ENCODE assay signal across 1 cellular context in the genomic region with DNA sequence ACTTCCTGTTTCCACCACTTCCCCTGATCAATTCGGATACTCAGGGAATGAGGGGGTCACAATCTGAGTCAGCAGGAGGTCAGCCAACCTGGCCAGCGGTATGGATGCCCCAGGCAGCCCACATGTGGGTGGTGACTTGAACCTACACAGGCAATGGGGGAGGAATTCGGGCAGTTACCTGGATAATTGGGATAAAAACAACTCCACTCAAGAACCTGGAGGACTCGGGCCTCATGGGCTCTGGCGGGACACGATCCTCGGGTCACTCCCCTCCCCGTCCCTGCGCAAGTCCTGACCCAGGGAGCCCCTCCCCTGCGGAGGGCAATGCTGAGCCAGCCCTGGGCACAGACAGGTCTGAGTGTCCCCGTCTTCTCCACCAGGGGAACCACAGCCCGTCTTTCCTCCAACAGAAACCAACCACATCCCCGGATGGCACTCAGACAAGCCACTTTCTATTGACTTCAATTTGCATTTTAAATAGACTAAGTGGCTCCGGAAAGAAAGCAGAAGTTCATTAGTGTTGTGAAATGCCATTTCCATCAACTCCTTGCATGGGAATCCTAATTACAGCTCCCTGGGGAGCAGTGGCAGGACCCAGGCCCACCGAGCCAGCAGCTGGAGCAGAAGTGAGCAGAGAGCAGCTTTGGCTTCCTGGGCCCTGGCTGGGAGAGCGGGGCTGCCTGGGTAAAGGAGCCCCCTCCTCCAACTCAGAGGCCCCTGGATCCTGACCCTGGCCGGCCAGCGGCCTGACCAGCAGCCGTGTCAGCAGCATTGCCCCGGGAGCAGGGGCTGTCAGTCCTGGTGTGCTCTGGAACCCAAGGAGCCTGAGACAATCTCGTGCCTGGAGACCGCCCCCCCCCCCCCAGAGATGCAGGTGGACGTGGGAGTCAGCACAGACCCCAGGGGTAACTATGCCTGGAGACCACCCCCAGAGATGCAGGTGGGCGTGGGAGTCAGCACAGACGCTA.
TF ChIP-seq lines count a peak whose summit lies in the region.

No MANE protein-coding gene starts in this region.

TF ChIP-seq in H1, 55 proteins besides CTCF, POLR2A, EP300 and RAD21:
- TF ChIP-seq SRF (IDR thresholded peaks at IDR 0.05; ENCODE audit: low read depth, low read length) (no peak), MAX (IDR thresholded peaks at IDR 0.05) (no peak), JUN (IDR thresholded peaks at IDR 0.05; ENCODE audit: low read depth, low read length) (no peak), SIRT6 (IDR thresholded peaks at IDR 0.05; ENCODE audit: low read length) (no peak), SIN3A (conservative IDR thresholded peaks at IDR 0.05 in 1 of 2, IDR thresholded peaks at IDR 0.05 in 1 of 2; ENCODE audit: low read depth in 1 of 2, low read length in 2 of 2) (no peak), RFX5 (IDR thresholded peaks at IDR 0.05; ENCODE audit: borderline replicate concordance, low read depth, low read length) (no peak), KDM1A (IDR thresholded peaks at IDR 0.05; ENCODE audit: borderline replicate concordance, low read length) (no peak), TEAD4 (IDR thresholded peaks at IDR 0.05; ENCODE audit: low read depth, low read length) (no peak)
- TF ChIP-seq, protein P1, sequence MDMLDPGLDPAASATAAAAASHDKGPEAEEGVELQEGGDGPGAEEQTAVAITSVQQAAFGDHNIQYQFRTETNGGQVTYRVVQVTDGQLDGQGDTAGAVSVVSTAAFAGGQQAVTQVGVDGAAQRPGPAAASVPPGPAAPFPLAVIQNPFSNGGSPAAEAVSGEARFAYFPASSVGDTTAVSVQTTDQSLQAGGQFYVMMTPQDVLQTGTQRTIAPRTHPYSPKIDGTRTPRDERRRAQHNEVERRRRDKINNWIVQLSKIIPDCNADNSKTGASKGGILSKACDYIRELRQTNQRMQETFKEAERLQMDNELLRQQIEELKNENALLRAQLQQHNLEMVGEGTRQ (IDR thresholded peaks at IDR 0.05; ENCODE audit: low read length): no peak
